Comparison of ENCODE assay signal across 1 cellular context in genomic region chr7:36258510-36259259, GRCh38.
TF ChIP-seq lines count a peak whose summit lies in the region.

No MANE protein-coding gene starts in this region.

TF ChIP-seq in HEK293, 187 proteins besides CTCF, POLR2A, EP300 and RAD21 (continued from another document):
- TF ChIP-seq ZNF510 (tag by site-specific recombination; IDR thresholded peaks at IDR 0.05; ENCODE audit: insufficient replicate concordance): peak; percentile 37
- TF ChIP-seq ZBTB6 (tag by site-specific recombination; IDR thresholded peaks at IDR 0.05): peak; percentile 98
- TF ChIP-seq IKZF3 (tag by site-specific recombination; IDR thresholded peaks at IDR 0.05): peak; percentile 57; the same call in 1 of the 2 replicates
- 0 out of 2 replicates have a peak, but pooled peaks have one; percentile 14 for TF ChIP-seq KLF9 (tag by site-specific recombination; IDR thresholded peaks at IDR 0.05; ENCODE audit: low read depth)
- TF ChIP-seq ZIC2 (tag by site-specific recombination; IDR thresholded peaks at IDR 0.05): peak; percentile 49; the same call in 1 of the 2 replicates
